Comparison of ENCODE assay signal across 8 cellular contexts in the genomic region with DNA sequence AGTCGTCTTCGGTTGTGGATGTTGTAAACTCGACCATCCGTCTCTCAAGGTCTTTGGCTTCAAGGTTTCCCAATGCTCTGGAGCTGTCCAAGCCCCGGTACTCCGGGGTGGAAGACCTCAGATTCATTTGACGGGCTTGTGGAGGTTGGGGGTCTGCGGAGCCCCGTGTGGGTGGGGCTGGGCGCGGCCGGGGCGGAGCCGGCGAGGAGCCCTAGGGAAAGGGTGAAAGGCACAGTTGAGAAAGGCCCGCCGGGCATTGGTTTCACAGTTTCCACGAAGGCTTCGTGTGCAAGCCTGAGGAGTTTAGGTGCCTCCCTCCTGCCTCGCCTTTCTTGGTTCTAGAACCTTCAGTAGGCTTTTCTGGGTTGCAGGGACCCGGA. TPM values are rescaled to one million over a fixed set of nuclear protein-coding genes. Genes with fewer than 3 reads are reported as not detected.
DNase-seq lines count a peak whose midpoint lies in the region; ATAC-seq and TF ChIP-seq lines count a peak whose summit lies in the region.

No MANE protein-coding gene starts in this region.

- H3K27ac ChIP-seq in SK-N-SH (ENCODE audit: low read depth in 2 of 2, low read length in 1 of 2): peak overlapping the region; percentile 81 to 91

- H3K36me3 Mint-ChIP-seq in activated naive CD8-positive, alpha-beta T cell: no peaks in the 10 kb centered on the region

- 42% methylated on average over 21 of the region's 21 CpGs for WGBS in SK-N-SH (ENCODE audit: low lambda C conversion rate)

- peak overlapping the region; percentile 95 for H2AFZ ChIP-seq in SK-N-SH (ENCODE audit: low read depth)

- POLR2A ChIA-PET in SK-N-SH (lab: Yijun Ruan, JAX): interaction anchor here (0.5 to 1.2 kb wide), 6 partner anchors 12 to 726 kb away, joined by 3 to 5 read pairs (median 3); no protein-coding TSS in a partner anchor

- peak overlapping the region; percentile 97 for H3K4me2 ChIP-seq in SK-N-SH

- ATAC-seq in SK-N-SH treated with all-trans-retinoic acid at 6 μM for 48 hours: no peak
- peak; percentile 3 for ATAC-seq in stimulated activated naive CD8-positive, alpha-beta T cell treated with anti-CD3 and anti-CD28 coated beads, Interleukin-15, Interleukin-2, amounts not matched to agents 100 U/mL and 50 U/mL, for 24 hours

- no peak for DNase-seq in SK-N-SH
- peak; percentile 75 for DNase-seq in iPS-NIHi11 (ENCODE audit: low spot score)
- no peak for DNase-seq in stimulated activated naive CD8-positive, alpha-beta T cell treated with anti-CD3 and anti-CD28 coated beads, Interleukin-15, Interleukin-2, amounts not matched to agents 100 U/mL and 50 U/mL, for 24 hours
- DNase-seq in cerebellar cortex (ENCODE audit: low spot score): no peak
- no peak for DNase-seq in NCI-H1105 (lab: John Stamatoyannopoulos, UW)
- no peak for DNase-seq in activated effector memory CD4-positive, alpha-beta T cell treated with Interleukin-2 at 50 U/mL for 16 hours

- H3K4me1 Mint-ChIP-seq in activated naive CD8-positive, alpha-beta T cell (ENCODE audit: low read depth): peaks cover 38% of the 10 kb centered on the region

- CTCF ChIA-PET in SK-N-SH (lab: Yijun Ruan, JAX): interaction anchor here (0.6 to 2.1 kb wide), 6 partner anchors 11 to 103 kb away, joined by 3 to 7 read pairs (median 5); no protein-coding TSS in a partner anchor

- peaks cover 30% of the 10 kb centered on the region for H3F3A ChIP-seq in SK-N-SH (replicated peaks; ENCODE audit: insufficient read depth)

- no peaks in the 10 kb centered on the region for H3K27me3 Mint-ChIP-seq in activated naive CD8-positive, alpha-beta T cell

- no peaks in the 10 kb centered on the region for H3K9me2 ChIP-seq in SK-N-SH

- no peaks in the 10 kb centered on the region for H3K9me3 ChIP-seq in SK-N-SH

- TF ChIP-seq CTCF in SK-N-SH (IDR thresholded peaks at IDR 0.05): no peak

- H4K20me1 ChIP-seq in SK-N-SH (ENCODE audit: insufficient read depth): peaks cover 26% of the 10 kb centered on the region

- H3K27ac Mint-ChIP-seq in activated naive CD8-positive, alpha-beta T cell: peak overlapping the region; percentile 95

- peaks cover 42% of the 10 kb centered on the region for H3K79me2 ChIP-seq in SK-N-SH (ENCODE audit: insufficient read depth)

- H3K9ac ChIP-seq in SK-N-SH: peak overlapping the region; percentile 45; the same call in 1 of the 2 replicates

- H3K36me3 ChIP-seq in SK-N-SH (replicated peaks in 1 of 2; ENCODE audit: control insufficient read depth in 1 of 2, insufficient read depth in 2 of 2, low read length in 1 of 2): no peaks in the 10 kb centered on the region

- H3K4me1 ChIP-seq in SK-N-SH (ENCODE audit: control insufficient read depth in 1 of 2, insufficient read depth in 2 of 2, low read depth in 1 of 2, low read length in 1 of 2): peaks cover 16 to 21% of the 10 kb centered on the region in 2 experiments; a peak in 3 of 4 replicates

- H3K4me3 Mint-ChIP-seq in activated naive CD8-positive, alpha-beta T cell: peak overlapping the region; percentile 93

- no peak for TF ChIP-seq EP300 in SK-N-SH (IDR thresholded peaks at IDR 0.05; ENCODE audit: borderline replicate concordance in 1 of 2, low read depth in 1 of 2, low read length in 1 of 2)

- TF ChIP-seq RAD21 in SK-N-SH (IDR thresholded peaks at IDR 0.05; ENCODE audit: low read length): no peak

- peak overlapping the region; percentile 55 to 67 for H3K4me3 ChIP-seq in SK-N-SH (ENCODE audit: low read depth in 2 of 2, low read length in 1 of 2)

- no peaks in the 10 kb centered on the region for H3K27me3 ChIP-seq in SK-N-SH (ENCODE audit: insufficient read depth)

- no peaks in the 10 kb centered on the region for H3K9me3 Mint-ChIP-seq in activated naive CD8-positive, alpha-beta T cell (ENCODE audit: low read depth)

TF ChIP-seq in SK-N-SH, 30 proteins besides CTCF, POLR2A, EP300 and RAD21 (continues in another document):
- TF ChIP-seq, protein P1, sequence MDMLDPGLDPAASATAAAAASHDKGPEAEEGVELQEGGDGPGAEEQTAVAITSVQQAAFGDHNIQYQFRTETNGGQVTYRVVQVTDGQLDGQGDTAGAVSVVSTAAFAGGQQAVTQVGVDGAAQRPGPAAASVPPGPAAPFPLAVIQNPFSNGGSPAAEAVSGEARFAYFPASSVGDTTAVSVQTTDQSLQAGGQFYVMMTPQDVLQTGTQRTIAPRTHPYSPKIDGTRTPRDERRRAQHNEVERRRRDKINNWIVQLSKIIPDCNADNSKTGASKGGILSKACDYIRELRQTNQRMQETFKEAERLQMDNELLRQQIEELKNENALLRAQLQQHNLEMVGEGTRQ (IDR thresholded peaks at IDR 0.05; ENCODE audit: borderline replicate concordance, low read depth, low read length): no peak
- TF ChIP-seq NRF1 (IDR thresholded peaks at IDR 0.05; ENCODE audit: low read depth, low read length): no peak
- no peak for TF ChIP-seq SMC3 (IDR thresholded peaks at IDR 0.05; ENCODE audit: low read depth, low read length)
- TF ChIP-seq, protein P2, sequence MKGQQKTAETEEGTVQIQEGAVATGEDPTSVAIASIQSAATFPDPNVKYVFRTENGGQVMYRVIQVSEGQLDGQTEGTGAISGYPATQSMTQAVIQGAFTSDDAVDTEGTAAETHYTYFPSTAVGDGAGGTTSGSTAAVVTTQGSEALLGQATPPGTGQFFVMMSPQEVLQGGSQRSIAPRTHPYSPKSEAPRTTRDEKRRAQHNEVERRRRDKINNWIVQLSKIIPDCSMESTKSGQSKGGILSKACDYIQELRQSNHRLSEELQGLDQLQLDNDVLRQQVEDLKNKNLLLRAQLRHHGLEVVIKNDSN (IDR thresholded peaks at IDR 0.05; ENCODE audit: borderline replicate concordance, low read depth): no peak
- TF ChIP-seq RCOR1 (IDR thresholded peaks at IDR 0.05; ENCODE audit: low read length): no peak
- no peak for TF ChIP-seq FOXJ3 (CRISPR knock-in tag; IDR thresholded peaks at IDR 0.05)
- TF ChIP-seq FOXM1 (IDR thresholded peaks at IDR 0.05; ENCODE audit: low read depth): no peak
- TF ChIP-seq RXRA (IDR thresholded peaks at IDR 0.05; ENCODE audit: borderline replicate concordance, low read depth): no peak
- TF ChIP-seq FOSL2 (IDR thresholded peaks at IDR 0.05; ENCODE audit: borderline replicate concordance, low read depth): no peak
- TF ChIP-seq GATA2 (CRISPR knock-in tag; IDR thresholded peaks at IDR 0.05): no peak
- no peak for TF ChIP-seq TCF12 (IDR thresholded peaks at IDR 0.05)

TF ChIP-seq in SK-N-SH treated with all-trans-retinoic acid at 6 μM for 48 hours, 23 proteins besides CTCF, POLR2A, EP300 and RAD21 (continues in another document):
- TF ChIP-seq SNAI2 (CRISPR knock-in tag; IDR thresholded peaks at IDR 0.05) (no peak), ARNTL (CRISPR knock-in tag; IDR thresholded peaks at IDR 0.05; ENCODE audit: borderline replicate concordance, low read depth) (no peak), ISL1 (CRISPR knock-in tag; IDR thresholded peaks at IDR 0.05) (no peak), ZC3H10 (CRISPR knock-in tag; IDR thresholded peaks at IDR 0.05) (no peak), ESRRG (CRISPR knock-in tag; IDR thresholded peaks at IDR 0.05) (no peak), ZNF8 (CRISPR knock-in tag; IDR thresholded peaks at IDR 0.05) (no peak), BACH2 (CRISPR knock-in tag; IDR thresholded peaks at IDR 0.05; ENCODE audit: borderline replicate concordance) (no peak), ZNF565 (CRISPR knock-in tag; conservative IDR thresholded peaks at IDR 0.05; ENCODE audit: low read depth) (no peak), TCF4 (CRISPR knock-in tag; IDR thresholded peaks at IDR 0.05; ENCODE audit: borderline replicate concordance) (no peak), CSDC2 (CRISPR knock-in tag; IDR thresholded peaks at IDR 0.05) (no peak), GLIS3 (CRISPR knock-in tag; IDR thresholded peaks at IDR 0.05) (no peak), PPARA (CRISPR knock-in tag; IDR thresholded peaks at IDR 0.05; ENCODE audit: borderline replicate concordance) (no peak), RARB (CRISPR knock-in tag; IDR thresholded peaks at IDR 0.05) (no peak), ZNF70 (CRISPR knock-in tag; IDR thresholded peaks at IDR 0.05) (no peak), OSR1 (CRISPR knock-in tag; IDR thresholded peaks at IDR 0.05) (no peak)
- TF ChIP-seq, protein P3, sequence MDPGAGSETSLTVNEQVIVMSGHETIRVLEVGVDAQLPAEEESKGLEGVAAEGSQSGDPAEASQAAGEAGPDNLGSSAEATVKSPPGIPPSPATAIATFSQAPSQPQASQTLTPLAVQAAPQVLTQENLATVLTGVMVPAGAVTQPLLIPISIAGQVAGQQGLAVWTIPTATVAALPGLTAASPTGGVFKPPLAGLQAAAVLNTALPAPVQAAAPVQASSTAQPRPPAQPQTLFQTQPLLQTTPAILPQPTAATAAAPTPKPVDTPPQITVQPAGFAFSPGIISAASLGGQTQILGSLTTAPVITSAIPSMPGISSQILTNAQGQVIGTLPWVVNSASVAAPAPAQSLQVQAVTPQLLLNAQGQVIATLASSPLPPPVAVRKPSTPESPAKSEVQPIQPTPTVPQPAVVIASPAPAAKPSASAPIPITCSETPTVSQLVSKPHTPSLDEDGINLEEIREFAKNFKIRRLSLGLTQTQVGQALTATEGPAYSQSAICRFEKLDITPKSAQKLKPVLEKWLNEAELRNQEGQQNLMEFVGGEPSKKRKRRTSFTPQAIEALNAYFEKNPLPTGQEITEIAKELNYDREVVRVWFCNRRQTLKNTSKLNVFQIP (CRISPR knock-in tag; IDR thresholded peaks at IDR 0.05; ENCODE audit: borderline replicate concordance, low read depth): no peak
- TF ChIP-seq, protein P4, sequence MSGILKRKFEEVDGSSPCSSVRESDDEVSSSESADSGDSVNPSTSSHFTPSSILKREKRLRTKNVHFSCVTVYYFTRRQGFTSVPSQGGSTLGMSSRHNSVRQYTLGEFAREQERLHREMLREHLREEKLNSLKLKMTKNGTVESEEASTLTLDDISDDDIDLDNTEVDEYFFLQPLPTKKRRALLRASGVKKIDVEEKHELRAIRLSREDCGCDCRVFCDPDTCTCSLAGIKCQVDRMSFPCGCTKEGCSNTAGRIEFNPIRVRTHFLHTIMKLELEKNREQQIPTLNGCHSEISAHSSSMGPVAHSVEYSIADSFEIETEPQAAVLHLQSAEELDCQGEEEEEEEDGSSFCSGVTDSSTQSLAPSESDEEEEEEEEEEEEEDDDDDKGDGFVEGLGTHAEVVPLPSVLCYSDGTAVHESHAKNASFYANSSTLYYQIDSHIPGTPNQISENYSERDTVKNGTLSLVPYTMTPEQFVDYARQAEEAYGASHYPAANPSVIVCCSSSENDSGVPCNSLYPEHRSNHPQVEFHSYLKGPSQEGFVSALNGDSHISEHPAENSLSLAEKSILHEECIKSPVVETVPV (CRISPR knock-in tag; IDR thresholded peaks at IDR 0.05): no peak

RNA-seq across cellular contexts. Expression of a gene that starts 0.4 kb away (rescaled TPM):
- 2.3 and 2.9 TPM in 2 replicates for polyA plus RNA-seq in SK-N-SH (2012; rRNA removed)
- 2.2 and 2.5 TPM in 2 replicates for polyA plus RNA-seq in SK-N-SH (2012; cell fraction: cytosol; rRNA removed)
- 3.7 and 6.4 TPM in 2 replicates for polyA plus RNA-seq in SK-N-SH (2012; cell fraction: nucleus; rRNA removed)
